Comparison of ENCODE assay signal across 8 cellular contexts in the genomic region with DNA sequence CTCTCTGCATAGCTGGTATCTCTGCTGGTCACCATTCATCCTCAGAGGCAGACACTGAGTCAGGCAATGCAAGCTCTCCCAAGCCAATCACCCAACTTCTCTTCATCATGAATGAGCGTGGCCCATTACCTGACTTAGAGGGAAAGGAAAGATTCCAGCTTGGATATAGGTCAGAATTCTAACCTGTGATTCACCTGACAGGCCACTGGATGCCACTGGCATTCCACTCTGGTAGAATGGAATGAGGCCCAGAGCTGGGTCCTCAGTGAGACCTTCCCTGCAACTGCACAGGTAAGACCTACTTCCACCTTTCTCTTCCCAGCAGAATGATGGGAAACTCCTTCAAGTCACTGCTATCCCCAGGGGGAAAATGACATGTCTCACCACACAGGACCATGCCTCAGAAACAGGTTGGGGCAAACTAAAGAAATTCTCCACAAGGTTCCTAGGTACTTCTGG.
DNase-seq lines count a peak whose midpoint lies in the region; ATAC-seq, FAIRE-seq and TF ChIP-seq lines count a peak whose summit lies in the region.

No MANE protein-coding gene starts in this region.

- H3K27me3 ChIP-seq in ACC112 (ENCODE audit: insufficient read depth, low read length) = no peaks in the 10 kb centered on the region

- FAIRE-seq in RCC 7860 (lab: Jason Lieb, UNC) = no peak

- H3K79me2 ChIP-seq in ACC112 (ENCODE audit: control insufficient read depth, insufficient read depth, low read length, unreplicated experiment) = no peaks in the 10 kb centered on the region

- ATAC-seq in HG02759 (IDR thresholded peaks at IDR 0.05; ENCODE audit: unreplicated experiment) (no peak), HG03342 (IDR thresholded peaks at IDR 0.05; ENCODE audit: unreplicated experiment) (no peak)

- H3K27ac ChIP-seq in ACC112 (ENCODE audit: low read depth, low read length) = peak overlapping the region; percentile 64

- no peak overlapping the region for H2AFZ ChIP-seq in ACC112 (ENCODE audit: low read length, unreplicated experiment)

- DNase-seq in GM10266 (ENCODE audit: extremely low spot score) (peak; percentile 21), RCC 7860 (ENCODE audit: low spot score) (peak; percentile 91), retinal pigment epithelial cell (ENCODE audit: low read depth) (no peak), NCI-H128 (lab: John Stamatoyannopoulos, UW; ENCODE audit: unreplicated experiment) (no peak)
- DNase-seq in effector CD4-positive, alpha-beta T cell = peak; percentile 3

- H3K4me3 ChIP-seq in ACC112 (ENCODE audit: low read depth, low read length) (peak overlapping the region; percentile 2; the same call in 1 of the 2 replicates), retinal pigment epithelial cell (ENCODE audit: low read length) (no peak overlapping the region)

- peaks cover 13% of the 10 kb centered on the region for H3K4me1 ChIP-seq in ACC112 (ENCODE audit: control insufficient read depth, insufficient read depth, low read length, unreplicated experiment)

- no peaks in the 10 kb centered on the region for H3K36me3 ChIP-seq in ACC112 (ENCODE audit: insufficient read depth, low read length)

- TF ChIP-seq CTCF in GM10266 (IDR thresholded peaks at IDR 0.05; ENCODE audit: control insufficient read depth, insufficient read depth, low read depth, missing control alignments) (peak; percentile 36), retinal pigment epithelial cell (conservative IDR thresholded peaks at IDR 0.05; ENCODE audit: low read depth, low read length) (peak; percentile 53)

Comparison
In these comparisons a context has a peak if more than half of its experiments do, and no peak if none do; other contexts are left out.
1. DNase-seq: peak in GM10266 (single experiment), RCC 7860 (single experiment) and effector CD4-positive, alpha-beta T cell (single experiment); none in retinal pigment epithelial cell (single experiment) and NCI-H128 (single experiment).